ENCODE assay signal across 26 cellular contexts in genomic region chr4:164462471-164462870, GRCh38.
"Had no signal": no experiment of that assay in that cellular context is flagged by ENCODE, and none has a peak within 500 bp of the region (broad histone marks: within the 10 kb centered on the region; RNA-seq: fewer than 3 reads in every experiment).

No MANE protein-coding gene starts in this region.

- ATAC-seq: effector memory CD8-positive, alpha-beta T cell; esophagus mucosa; gastrocnemius medialis; heart right ventricle; left cardiac atrium; lower lobe of right lung; mucosa of descending colon had no signal

- H3K4me3 ChIP-seq: colonic mucosa, esophagus squamous epithelium, gastrocnemius medialis, heart right ventricle, left ventricle myocardium inferior, lower lobe of right lung, mucosa of descending colon had no signal

- H3K27me3 ChIP-seq: colonic mucosa, esophagus squamous epithelium, gastrocnemius medialis, heart right ventricle had no signal

- FAIRE-seq: endometrium, islet of Langerhans, keratinocyte had no signal

- H3K27ac ChIP-seq: colonic mucosa, epithelial cell of prostate, esophagus squamous epithelium, gastrocnemius medialis, heart right ventricle, left ventricle myocardium inferior, lower lobe of right lung had no signal

- H3K9me3 ChIP-seq: colonic mucosa, esophagus squamous epithelium, gastrocnemius medialis, lower lobe of right lung, mucosa of descending colon had no signal

- H3K36me3 ChIP-seq: colonic mucosa, esophagus squamous epithelium, gastrocnemius medialis, heart right ventricle, left ventricle myocardium inferior, lower lobe of right lung had no signal

- DNase-seq: colonic mucosa; cortex of kidney; effector CD8-positive, alpha-beta T cell; effector memory CD8-positive, alpha-beta T cell; endodermal cell; erythroblast; esophagus squamous epithelium; foreskin fibroblast; foreskin melanocyte; gastrocnemius medialis; glutamatergic neuron; head of caudate nucleus; heart right ventricle; hypothalamus; immature natural killer cell; left cardiac atrium; left ventricle myocardium inferior; lower lobe of right lung; mesenchymal stem cell; mucosa of descending colon; naive B cell had no signal

- H3K4me1 ChIP-seq: colonic mucosa, esophagus squamous epithelium, gastrocnemius medialis, heart right ventricle, left ventricle myocardium inferior, lower lobe of right lung had no signal
